Comparison of ENCODE assay signal across 16 cellular contexts in the genomic region with DNA sequence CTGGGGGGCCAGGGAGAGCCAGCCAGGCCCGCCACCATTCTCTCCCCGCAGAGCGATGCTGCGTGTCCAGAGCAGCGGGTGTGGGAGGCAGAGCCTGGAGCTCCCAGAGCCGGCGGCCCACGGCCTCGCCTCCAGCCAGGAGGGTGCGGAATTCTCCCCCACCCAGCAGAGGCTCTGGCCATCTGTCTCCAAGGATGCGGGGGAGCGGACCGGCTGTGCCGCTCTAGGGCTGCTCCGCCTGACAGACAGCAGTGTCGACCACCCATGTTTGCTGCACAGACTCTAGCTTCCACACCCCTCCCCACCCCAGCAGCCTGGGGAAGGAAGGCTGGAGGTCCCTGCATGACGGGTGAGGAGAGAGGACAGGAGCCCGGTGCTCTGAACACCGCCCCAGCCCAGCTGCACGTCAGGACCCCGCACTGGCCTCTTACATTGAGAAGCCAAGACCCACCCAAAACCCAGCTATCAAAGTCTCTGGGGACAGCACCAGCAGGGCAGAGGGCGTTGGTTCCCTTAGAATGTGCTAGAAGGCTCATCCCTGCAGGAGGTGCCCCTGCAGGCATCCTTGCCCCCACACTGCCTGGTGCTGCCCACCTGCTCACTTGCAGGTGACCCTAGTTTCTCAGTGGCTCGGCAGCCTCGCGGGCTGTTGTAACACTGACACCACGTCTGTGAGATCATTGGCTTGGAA. TPM values are rescaled to one million over a fixed set of nuclear protein-coding genes. Genes with fewer than 3 reads are reported as not detected.
"Had no signal": no experiment of that assay in that cellular context is flagged by ENCODE, and none has a peak within 500 bp of the region (broad histone marks: within the 10 kb centered on the region; RNA-seq: fewer than 3 reads in every experiment).

No MANE protein-coding gene starts in this region.

- ATAC-seq: naive thymus-derived CD4-positive, alpha-beta T cell; stimulated activated naive CD8-positive, alpha-beta T cell treated with anti-CD3 and anti-CD28 coated beads, Interleukin-15, amount 100 ng/mL, for 72 hours had no signal

- H3K27me3 ChIP-seq: hepatocyte had no signal

- H3K79me2 ChIP-seq: hepatocyte had no signal

- H3K9me3 Mint-ChIP-seq: activated naive CD4-positive, alpha-beta T cell treated with anti-CD3 and anti-CD28 coated beads, Interleukin-2, amount 50 U/mL, for 24 hours; central memory CD8-positive, alpha-beta T cell; dendritic cell treated with granulocyte-macrophage colony-stimulating factor and Interleukin-4, amounts not matched to agents 40 ng/mL and 50 ng/mL, for 4 days; stimulated activated naive CD8-positive, alpha-beta T cell treated with anti-CD3 and anti-CD28 coated beads, Interleukin-15, amount 100 ng/mL, for 72 hours had no signal

- H3K4me3 Mint-ChIP-seq: activated naive CD4-positive, alpha-beta T cell treated with anti-CD3 and anti-CD28 coated beads, Interleukin-2, amount 50 U/mL, for 24 hours; brain; central memory CD8-positive, alpha-beta T cell; dendritic cell treated with granulocyte-macrophage colony-stimulating factor and Interleukin-4, amounts not matched to agents 40 ng/mL and 50 ng/mL, for 4 days; naive thymus-derived CD4-positive, alpha-beta T cell; stimulated activated naive CD8-positive, alpha-beta T cell treated with anti-CD3 and anti-CD28 coated beads, Interleukin-15, amount 100 ng/mL, for 72 hours had no signal

- H3K27ac ChIP-seq: hepatocyte, thoracic aorta had no signal

- H2AFZ ChIP-seq: hepatocyte had no signal

- H3K4me3 ChIP-seq: hepatocyte, lung, thoracic aorta had no signal

- H3K4me2 ChIP-seq: hepatocyte had no signal

- H3K9me3 ChIP-seq: thoracic aorta had no signal

- H3K36me3 ChIP-seq: thoracic aorta had no signal

- H3K36me3 Mint-ChIP-seq: activated naive CD4-positive, alpha-beta T cell treated with anti-CD3 and anti-CD28 coated beads, Interleukin-2, amount 50 U/mL, for 24 hours; brain; naive thymus-derived CD4-positive, alpha-beta T cell had no signal

- DNase-seq: activated CD4-positive, alpha-beta T cell treated with anti-CD3 and anti-CD28 coated beads for 4 hours; erythroblast; naive thymus-derived CD4-positive, alpha-beta T cell; nucleus accumbens; stimulated activated CD4-positive, alpha-beta T cell treated with anti-CD3 and anti-CD28 coated beads, Interleukin-15, amount 100 ng/mL, for 24 hours; stimulated activated CD4-positive, alpha-beta T cell treated with anti-CD3 and anti-CD28 coated beads, Interleukin-4, amount 100 ng/mL, for 4 hours; stimulated activated naive CD8-positive, alpha-beta T cell treated with anti-CD3 and anti-CD28 coated beads, Interleukin-15, amount 100 ng/mL, for 72 hours; T-helper 1 cell had no signal

- H3K4me1 Mint-ChIP-seq: activated naive CD4-positive, alpha-beta T cell treated with anti-CD3 and anti-CD28 coated beads, Interleukin-2, amount 50 U/mL, for 24 hours; central memory CD8-positive, alpha-beta T cell; naive thymus-derived CD4-positive, alpha-beta T cell; stimulated activated naive CD8-positive, alpha-beta T cell treated with anti-CD3 and anti-CD28 coated beads, Interleukin-15, amount 100 ng/mL, for 72 hours had no signal

- H3K27ac Mint-ChIP-seq: activated naive CD4-positive, alpha-beta T cell treated with anti-CD3 and anti-CD28 coated beads, Interleukin-2, amount 50 U/mL, for 24 hours; dendritic cell treated with granulocyte-macrophage colony-stimulating factor and Interleukin-4, amounts not matched to agents 40 ng/mL and 50 ng/mL, for 4 days; naive thymus-derived CD4-positive, alpha-beta T cell; stimulated activated naive CD8-positive, alpha-beta T cell treated with anti-CD3 and anti-CD28 coated beads, Interleukin-15, amount 100 ng/mL, for 72 hours had no signal

- H3K27me3 Mint-ChIP-seq: activated naive CD4-positive, alpha-beta T cell treated with anti-CD3 and anti-CD28 coated beads, Interleukin-2, amount 50 U/mL, for 24 hours; central memory CD8-positive, alpha-beta T cell; stimulated activated naive CD8-positive, alpha-beta T cell treated with anti-CD3 and anti-CD28 coated beads, Interleukin-15, amount 100 ng/mL, for 72 hours had no signal

RNA-seq across cellular contexts. Expression of a gene that starts 29.7 kb away (rescaled TPM):
- total RNA-seq: hepatocyte, pulmonary artery endothelial cell had no signal
- polyA plus RNA-seq: hepatocyte had no signal
